Comparison of ENCODE assay signal across 2 cellular contexts in genomic region chr6:35031611-35032529, GRCh38.
TF ChIP-seq lines count a peak whose summit lies in the region.

No MANE protein-coding gene starts in this region.

TF ChIP-seq in WTC11, 78 proteins besides CTCF, POLR2A, EP300 and RAD21:
- TF ChIP-seq IRF1 (CRISPR knock-in tag; IDR thresholded peaks at IDR 0.05) (no peak), CREB1 (CRISPR knock-in tag; IDR thresholded peaks at IDR 0.05) (no peak), KAT7 (CRISPR knock-in tag; IDR thresholded peaks at IDR 0.05; ENCODE audit: borderline replicate concordance) (no peak), NR3C1 (CRISPR knock-in tag; conservative IDR thresholded peaks at IDR 0.05; ENCODE audit: low read depth) (no peak), MYBL2 (CRISPR knock-in tag; IDR thresholded peaks at IDR 0.05) (no peak), ATF2 (CRISPR knock-in tag; IDR thresholded peaks at IDR 0.05; ENCODE audit: borderline replicate concordance, low read depth) (no peak), FOXJ3 (CRISPR knock-in tag; IDR thresholded peaks at IDR 0.05; ENCODE audit: borderline replicate concordance) (no peak), TCF7 (CRISPR knock-in tag; IDR thresholded peaks at IDR 0.05; ENCODE audit: low read depth) (no peak)

TF ChIP-seq in HepG2, 621 proteins besides CTCF, POLR2A, EP300 and RAD21 (continues in another document):
- TF ChIP-seq ZNF362 (CRISPR knock-in tag; IDR thresholded peaks at IDR 0.05; ENCODE audit: borderline replicate concordance) = no peak
- TF ChIP-seq ZNF17 (CRISPR knock-in tag; IDR thresholded peaks at IDR 0.05) = no peak
- no peak for TF ChIP-seq TEF (CRISPR knock-in tag; IDR thresholded peaks at IDR 0.05)
- TF ChIP-seq NFAT5 (CRISPR knock-in tag; IDR thresholded peaks at IDR 0.05) = no peak
- TF ChIP-seq HES4 (CRISPR knock-in tag; IDR thresholded peaks at IDR 0.05; ENCODE audit: borderline replicate concordance) = no peak
- TF ChIP-seq SMAD9 (CRISPR knock-in tag; IDR thresholded peaks at IDR 0.05) = no peak
- TF ChIP-seq BRF2 (CRISPR knock-in tag; IDR thresholded peaks at IDR 0.05) = no peak
- no peak for TF ChIP-seq ZBTB25 (CRISPR knock-in tag; IDR thresholded peaks at IDR 0.05)
- TF ChIP-seq KDM6A (CRISPR knock-in tag; IDR thresholded peaks at IDR 0.05; ENCODE audit: low read depth) = peak; percentile 29; the same call in 1 of the 2 replicates
- no peak for TF ChIP-seq KDM2A (CRISPR knock-in tag; IDR thresholded peaks at IDR 0.05; ENCODE audit: borderline replicate concordance, low read depth)
- no peak for TF ChIP-seq MED1 (CRISPR knock-in tag; IDR thresholded peaks at IDR 0.05)
- no peak for TF ChIP-seq ATF6 (CRISPR knock-in tag; conservative IDR thresholded peaks at IDR 0.05)
- no peak for TF ChIP-seq PREB (CRISPR knock-in tag; IDR thresholded peaks at IDR 0.05)
- no peak for TF ChIP-seq NFATC3 (CRISPR knock-in tag; IDR thresholded peaks at IDR 0.05)
- TF ChIP-seq ZNF33B (CRISPR knock-in tag; IDR thresholded peaks at IDR 0.05) = no peak
- no peak for TF ChIP-seq NPAS2 (CRISPR knock-in tag; IDR thresholded peaks at IDR 0.05; ENCODE audit: borderline replicate concordance)
- TF ChIP-seq SAP130 (CRISPR knock-in tag; IDR thresholded peaks at IDR 0.05; ENCODE audit: low read depth) = peak; percentile 65
- 0 out of 2 replicates have a peak, but pooled peaks have one; percentile 20 for TF ChIP-seq ZFY (CRISPR knock-in tag; IDR thresholded peaks at IDR 0.05)
- 0 out of 2 replicates have a peak, but pooled peaks have one; percentile 61 for TF ChIP-seq SSRP1 (CRISPR knock-in tag; IDR thresholded peaks at IDR 0.05)
- no peak for TF ChIP-seq ZEB1 (IDR thresholded peaks at IDR 0.05; ENCODE audit: insufficient replicate concordance, low read depth)
- TF ChIP-seq PRMT3 (CRISPR knock-in tag; IDR thresholded peaks at IDR 0.05; ENCODE audit: borderline replicate concordance, low read depth) = no peak
- TF ChIP-seq ZFP41 (CRISPR knock-in tag; IDR thresholded peaks at IDR 0.05; ENCODE audit: borderline replicate concordance) = no peak
- TF ChIP-seq ZNF337 (CRISPR knock-in tag; IDR thresholded peaks at IDR 0.05; ENCODE audit: borderline replicate concordance, low read depth) = no peak
- no peak for TF ChIP-seq ZNF615 (CRISPR knock-in tag; IDR thresholded peaks at IDR 0.05; ENCODE audit: borderline replicate concordance)
- no peak for TF ChIP-seq HHEX (CRISPR knock-in tag; IDR thresholded peaks at IDR 0.05)
- TF ChIP-seq ZNF205 (CRISPR knock-in tag; IDR thresholded peaks at IDR 0.05) = no peak
- no peak for TF ChIP-seq ZNF414 (CRISPR knock-in tag; IDR thresholded peaks at IDR 0.05)
- TF ChIP-seq GABPA (IDR thresholded peaks at IDR 0.05; ENCODE audit: low read depth, low read length) = no peak
- TF ChIP-seq GABPA (CRISPR knock-in tag; IDR thresholded peaks at IDR 0.05; ENCODE audit: low read depth) = no peak
- no peak for TF ChIP-seq ETS1 (CRISPR knock-in tag; IDR thresholded peaks at IDR 0.05)
- TF ChIP-seq PAF1 (CRISPR knock-in tag; IDR thresholded peaks at IDR 0.05) = no peak
- TF ChIP-seq GLMP (CRISPR knock-in tag; IDR thresholded peaks at IDR 0.05; ENCODE audit: borderline replicate concordance) = no peak
- TF ChIP-seq MAFF (IDR thresholded peaks at IDR 0.05; ENCODE audit: low read depth, low read length) = no peak
- TF ChIP-seq HCFC1 (IDR thresholded peaks at IDR 0.05; ENCODE audit: low read depth, low read length) = no peak
- no peak for TF ChIP-seq ZNF350 (CRISPR knock-in tag; IDR thresholded peaks at IDR 0.05; ENCODE audit: borderline replicate concordance, low read depth)
